Comparison of ENCODE assay signal across 32 cellular contexts in genomic region chr4:87718221-87718620, GRCh38.
"Had no signal": no experiment of that assay in that cellular context is flagged by ENCODE, and none has a peak within 500 bp of the region (broad histone marks: within the 10 kb centered on the region; RNA-seq: fewer than 3 reads in every experiment).

No MANE protein-coding gene starts in this region.

- H3K27me3 ChIP-seq: breast epithelium, right lobe of liver, upper lobe of left lung had no signal

- H3K4me3 ChIP-seq: breast epithelium, right lobe of liver, smooth muscle cell, upper lobe of left lung had no signal

- H3K36me3 ChIP-seq: breast epithelium, right lobe of liver, upper lobe of left lung had no signal

- DNase-seq: activated CD4-positive, alpha-beta memory T cell treated with anti-CD3 and anti-CD28 coated beads, Interleukin-2, amount 10 ng/mL, durations not matched to agents 7 days and 5 days; activated CD4-positive, alpha-beta T cell treated with anti-CD3 and anti-CD28 coated beads for 1 hour; activated CD4-positive, alpha-beta T cell treated with anti-CD3 and anti-CD28 coated beads, Interleukin-2, amount 10 ng/mL, durations not matched to agents 7 days and 5 days; activated CD8-positive, alpha-beta memory T cell treated with anti-CD3 and anti-CD28 coated beads, Interleukin-2, amount 50 U/mL, for 48 hours; activated gamma-delta T cell treated with Interleukin-2 at 50 U/mL for 16 hours; activated naive CD8-positive, alpha-beta T cell treated with anti-CD3 and anti-CD28 coated beads, Interleukin-2, amount 50 U/mL, for 24 hours; activated T-cell treated with anti-CD3 and anti-CD28 coated beads, Interleukin-2, amount 50 U/mL, for 24 hours; amygdala; dermis blood vessel endothelial cell; effector CD4-positive, alpha-beta T cell; islet precursor cell; midbrain; naive thymus-derived CD4-positive, alpha-beta T cell; nucleus accumbens; right lobe of liver; stimulated activated CD4-positive, alpha-beta T cell treated with anti-CD3 and anti-CD28 coated beads, Interleukin-1b, Interleukin-23, amount 100 ng/mL, for 48 hours; stimulated activated CD4-positive, alpha-beta T cell treated with anti-CD3 and anti-CD28 coated beads, Interleukin-4, amount 100 ng/mL, for 4 hours; stimulated activated CD8-positive, alpha-beta memory T cell treated with anti-CD3 and anti-CD28 coated beads, Interleukin-4, amount 100 ng/mL, for 48 hours; stimulated activated naive CD8-positive, alpha-beta T cell treated with anti-CD3 and anti-CD28 coated beads, Interleukin-15, amount 100 ng/mL, for 72 hours; substantia nigra; T-helper 17 cell; T1000; upper lobe of left lung had no signal

- H3K27ac ChIP-seq: epithelial cell of prostate, right lobe of liver, upper lobe of left lung had no signal

- H3K4me1 Mint-ChIP-seq: activated CD4-positive, alpha-beta memory T cell treated with anti-CD3 and anti-CD28 coated beads, Interleukin-2, amount 10 ng/mL, durations not matched to agents 7 days and 5 days; activated CD4-positive, alpha-beta T cell treated with anti-CD3 and anti-CD28 coated beads, Interleukin-2, amount 10 ng/mL, durations not matched to agents 7 days and 5 days; activated naive CD4-positive, alpha-beta T cell treated with anti-CD3 and anti-CD28 coated beads, Interleukin-2, amount 50 U/mL, for 24 hours; activated naive CD8-positive, alpha-beta T cell treated with anti-CD3 and anti-CD28 coated beads, Interleukin-2, amount 50 U/mL, for 24 hours; activated T-helper 17 cell treated with anti-CD3 and anti-CD28 coated beads, Interleukin-2, amount 50 U/mL, for 72 hours; central memory CD8-positive, alpha-beta T cell; naive thymus-derived CD4-positive, alpha-beta T cell; stimulated activated memory B cell treated with anti-CD40 and anti-IgM and Interleukin-4, amounts not matched to agents 10 μg/mL and 1 μg/mL and 100 μg/mL, for 72 hours; stimulated activated naive CD8-positive, alpha-beta T cell treated with anti-CD3 and anti-CD28 coated beads, Interleukin-15, amount 100 ng/mL, for 72 hours; T-helper 17 cell had no signal

- H3K27me3 Mint-ChIP-seq: activated CD4-positive, alpha-beta memory T cell treated with anti-CD3 and anti-CD28 coated beads, Interleukin-2, amount 10 ng/mL, durations not matched to agents 7 days and 5 days; activated CD4-positive, alpha-beta T cell treated with anti-CD3 and anti-CD28 coated beads, Interleukin-2, amount 10 ng/mL, durations not matched to agents 7 days and 5 days; activated naive CD8-positive, alpha-beta T cell treated with anti-CD3 and anti-CD28 coated beads, Interleukin-2, amount 50 U/mL, for 24 hours; activated T-cell treated with anti-CD3 and anti-CD28 coated beads, Interleukin-2, amount 50 U/mL, for 24 hours; central memory CD8-positive, alpha-beta T cell; stimulated activated memory B cell treated with anti-CD40 and anti-IgM and Interleukin-4, amounts not matched to agents 10 μg/mL and 1 μg/mL and 100 μg/mL, for 72 hours; stimulated activated naive CD8-positive, alpha-beta T cell treated with anti-CD3 and anti-CD28 coated beads, Interleukin-15, amount 100 ng/mL, for 72 hours; T-helper 17 cell had no signal

- H3K9me3 ChIP-seq: breast epithelium, right lobe of liver, upper lobe of left lung had no signal

- H3K4me2 ChIP-seq: smooth muscle cell had no signal

- H3K27ac Mint-ChIP-seq: activated CD4-positive, alpha-beta memory T cell treated with anti-CD3 and anti-CD28 coated beads, Interleukin-2, amount 10 ng/mL, durations not matched to agents 7 days and 5 days; activated CD4-positive, alpha-beta T cell treated with anti-CD3 and anti-CD28 coated beads, Interleukin-2, amount 10 ng/mL, durations not matched to agents 7 days and 5 days; activated naive CD4-positive, alpha-beta T cell treated with anti-CD3 and anti-CD28 coated beads, Interleukin-2, amount 50 U/mL, for 24 hours; activated naive CD8-positive, alpha-beta T cell treated with anti-CD3 and anti-CD28 coated beads, Interleukin-2, amount 50 U/mL, for 24 hours; activated T-cell treated with anti-CD3 and anti-CD28 coated beads, Interleukin-2, amount 50 U/mL, for 24 hours; activated T-helper 17 cell treated with anti-CD3 and anti-CD28 coated beads, Interleukin-2, amount 50 U/mL, for 72 hours; naive thymus-derived CD4-positive, alpha-beta T cell; stimulated activated memory B cell treated with anti-CD40 and anti-IgM and Interleukin-4, amounts not matched to agents 10 μg/mL and 1 μg/mL and 100 μg/mL, for 72 hours; stimulated activated naive CD8-positive, alpha-beta T cell treated with anti-CD3 and anti-CD28 coated beads, Interleukin-15, amount 100 ng/mL, for 72 hours; T-helper 17 cell had no signal

- H3K9me3 Mint-ChIP-seq: activated CD4-positive, alpha-beta memory T cell treated with anti-CD3 and anti-CD28 coated beads, Interleukin-2, amount 10 ng/mL, durations not matched to agents 7 days and 5 days; activated CD4-positive, alpha-beta T cell treated with anti-CD3 and anti-CD28 coated beads, Interleukin-2, amount 10 ng/mL, durations not matched to agents 7 days and 5 days; activated T-cell treated with anti-CD3 and anti-CD28 coated beads, Interleukin-2, amount 50 U/mL, for 24 hours; activated T-helper 17 cell treated with anti-CD3 and anti-CD28 coated beads, Interleukin-2, amount 50 U/mL, for 72 hours; central memory CD8-positive, alpha-beta T cell; stimulated activated memory B cell treated with anti-CD40 and anti-IgM and Interleukin-4, amounts not matched to agents 10 μg/mL and 1 μg/mL and 100 μg/mL, for 72 hours had no signal

- ATAC-seq: activated naive CD8-positive, alpha-beta T cell treated with anti-CD3 and anti-CD28 coated beads, Interleukin-2, amount 50 U/mL, for 24 hours; activated T-helper 17 cell treated with anti-CD3 and anti-CD28 coated beads, Interleukin-2, amount 50 U/mL, for 72 hours; naive thymus-derived CD4-positive, alpha-beta T cell; SK-N-SH treated with all-trans-retinoic acid at 6 μM for 48 hours; stimulated activated memory B cell treated with anti-CD40 and anti-IgM and Interleukin-4, amounts not matched to agents 10 μg/mL and 1 μg/mL and 100 μg/mL, for 72 hours; stimulated activated naive CD8-positive, alpha-beta T cell treated with anti-CD3 and anti-CD28 coated beads, Interleukin-15, amount 100 ng/mL, for 72 hours; T-helper 17 cell had no signal

- H3K4me3 Mint-ChIP-seq: activated CD4-positive, alpha-beta memory T cell treated with anti-CD3 and anti-CD28 coated beads, Interleukin-2, amount 10 ng/mL, durations not matched to agents 7 days and 5 days; activated CD4-positive, alpha-beta T cell treated with anti-CD3 and anti-CD28 coated beads, Interleukin-2, amount 10 ng/mL, durations not matched to agents 7 days and 5 days; activated naive CD4-positive, alpha-beta T cell treated with anti-CD3 and anti-CD28 coated beads, Interleukin-2, amount 50 U/mL, for 24 hours; activated naive CD8-positive, alpha-beta T cell treated with anti-CD3 and anti-CD28 coated beads, Interleukin-2, amount 50 U/mL, for 24 hours; activated T-cell treated with anti-CD3 and anti-CD28 coated beads, Interleukin-2, amount 50 U/mL, for 24 hours; activated T-helper 17 cell treated with anti-CD3 and anti-CD28 coated beads, Interleukin-2, amount 50 U/mL, for 72 hours; central memory CD8-positive, alpha-beta T cell; naive thymus-derived CD4-positive, alpha-beta T cell; neural crest cell; stimulated activated memory B cell treated with anti-CD40 and anti-IgM and Interleukin-4, amounts not matched to agents 10 μg/mL and 1 μg/mL and 100 μg/mL, for 72 hours; stimulated activated naive CD8-positive, alpha-beta T cell treated with anti-CD3 and anti-CD28 coated beads, Interleukin-15, amount 100 ng/mL, for 72 hours; T-helper 17 cell had no signal

- H3K36me3 Mint-ChIP-seq: activated naive CD4-positive, alpha-beta T cell treated with anti-CD3 and anti-CD28 coated beads, Interleukin-2, amount 50 U/mL, for 24 hours; naive thymus-derived CD4-positive, alpha-beta T cell; stimulated activated memory B cell treated with anti-CD40 and anti-IgM and Interleukin-4, amounts not matched to agents 10 μg/mL and 1 μg/mL and 100 μg/mL, for 72 hours had no signal

- H3K4me1 ChIP-seq: breast epithelium, right lobe of liver, upper lobe of left lung had no signal
